Comparison of ENCODE assay signal across 1 cellular context in the genomic region with DNA sequence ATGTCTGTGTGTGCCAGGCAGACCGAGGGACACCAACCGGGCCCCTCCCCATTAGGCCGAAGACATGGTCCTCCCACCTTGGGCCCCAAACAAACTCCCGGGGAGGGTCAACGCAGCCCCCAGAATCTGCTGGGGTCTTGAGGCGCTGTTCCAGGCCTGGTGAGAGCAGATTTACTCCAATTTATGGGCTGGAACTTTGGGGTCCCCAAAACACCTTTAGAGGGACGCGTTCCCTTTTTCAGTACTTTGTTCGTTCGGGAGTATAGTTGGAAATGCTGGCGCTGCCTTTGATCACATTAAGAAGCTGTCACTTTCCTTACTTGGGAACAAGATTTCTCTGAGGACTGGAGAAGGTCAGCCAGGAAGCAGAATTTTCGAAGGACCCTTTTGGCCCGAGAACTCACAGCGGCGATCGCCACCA.
TF ChIP-seq lines count a peak whose summit lies in the region.

No MANE protein-coding gene starts in this region.

TF ChIP-seq in WTC11, 78 proteins besides CTCF, POLR2A, EP300 and RAD21 (continued from another document):
- TF ChIP-seq, protein P1, sequence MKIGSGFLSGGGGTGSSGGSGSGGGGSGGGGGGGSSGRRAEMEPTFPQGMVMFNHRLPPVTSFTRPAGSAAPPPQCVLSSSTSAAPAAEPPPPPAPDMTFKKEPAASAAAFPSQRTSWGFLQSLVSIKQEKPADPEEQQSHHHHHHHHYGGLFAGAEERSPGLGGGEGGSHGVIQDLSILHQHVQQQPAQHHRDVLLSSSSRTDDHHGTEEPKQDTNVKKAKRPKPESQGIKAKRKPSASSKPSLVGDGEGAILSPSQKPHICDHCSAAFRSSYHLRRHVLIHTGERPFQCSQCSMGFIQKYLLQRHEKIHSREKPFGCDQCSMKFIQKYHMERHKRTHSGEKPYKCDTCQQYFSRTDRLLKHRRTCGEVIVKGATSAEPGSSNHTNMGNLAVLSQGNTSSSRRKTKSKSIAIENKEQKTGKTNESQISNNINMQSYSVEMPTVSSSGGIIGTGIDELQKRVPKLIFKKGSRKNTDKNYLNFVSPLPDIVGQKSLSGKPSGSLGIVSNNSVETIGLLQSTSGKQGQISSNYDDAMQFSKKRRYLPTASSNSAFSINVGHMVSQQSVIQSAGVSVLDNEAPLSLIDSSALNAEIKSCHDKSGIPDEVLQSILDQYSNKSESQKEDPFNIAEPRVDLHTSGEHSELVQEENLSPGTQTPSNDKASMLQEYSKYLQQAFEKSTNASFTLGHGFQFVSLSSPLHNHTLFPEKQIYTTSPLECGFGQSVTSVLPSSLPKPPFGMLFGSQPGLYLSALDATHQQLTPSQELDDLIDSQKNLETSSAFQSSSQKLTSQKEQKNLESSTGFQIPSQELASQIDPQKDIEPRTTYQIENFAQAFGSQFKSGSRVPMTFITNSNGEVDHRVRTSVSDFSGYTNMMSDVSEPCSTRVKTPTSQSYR (CRISPR knock-in tag; IDR thresholded peaks at IDR 0.05): no peak
- TF ChIP-seq GRHL2 (CRISPR knock-in tag; IDR thresholded peaks at IDR 0.05; ENCODE audit: insufficient replicate concordance, severe bottlenecking) (no peak), USF2 (CRISPR knock-in tag; IDR thresholded peaks at IDR 0.05) (no peak)
